ENCODE assay signal across 14 cellular contexts in genomic region chr7:73992104-73992562, GRCh38. TPM values are rescaled to one million over a fixed set of nuclear protein-coding genes. Genes with fewer than 3 reads are reported as not detected.
DNase-seq lines count a peak whose midpoint lies in the region; ATAC-seq and TF ChIP-seq lines count a peak whose summit lies in the region.
"Had no signal": no experiment of that assay in that cellular context is flagged by ENCODE, and none has a peak within 500 bp of the region (broad histone marks: within the 10 kb centered on the region; RNA-seq: fewer than 3 reads in every experiment).

No MANE protein-coding gene starts in this region.

- H3K9me3 Mint-ChIP-seq in GM23338 = peaks cover 24% of the 10 kb centered on the region
- H3K9me3 Mint-ChIP-seq: natural killer cell treated with Interleukin-12 subunit alpha and Interleukin-12 subunit beta and Interleukin-15 and Interleukin-18, amount 100 ng/mL, for 72 hours had no signal

- H3K4me2 ChIP-seq in GM23338 = no peak overlapping the region

- H3K9me2 ChIP-seq in GM23338 (ENCODE audit: insufficient read depth) = no peaks in the 10 kb centered on the region

- H3K27me3 Mint-ChIP-seq in GM23338 (ENCODE audit: insufficient read depth, low read depth, poor library complexity) = peaks cover 8% of the 10 kb centered on the region
- H3K27me3 Mint-ChIP-seq: activated CD4-positive, alpha-beta T cell treated with anti-CD3 and anti-CD28 coated beads for 36 hours had no signal

- H3K4me3 ChIP-seq in adipocyte (ENCODE audit: low read length) (no peak overlapping the region), gastroesophageal sphincter (no peak overlapping the region), prostate gland (no peak overlapping the region), GM23338 (no peak overlapping the region)
- H3K4me3 ChIP-seq: SJSA1 had no signal

- H3K79me2 ChIP-seq in GM23338 (replicated peaks; ENCODE audit: insufficient read depth) = no peaks in the 10 kb centered on the region

- no peak overlapping the region for H3K27ac Mint-ChIP-seq in GM23338
- H3K27ac Mint-ChIP-seq: activated CD4-positive, alpha-beta T cell treated with anti-CD3 and anti-CD28 coated beads for 36 hours; natural killer cell treated with Interleukin-12 subunit alpha and Interleukin-12 subunit beta and Interleukin-15 and Interleukin-18, amount 100 ng/mL, for 72 hours had no signal

- no peaks in the 10 kb centered on the region for H4K20me1 ChIP-seq in GM23338 (replicated peaks; ENCODE audit: insufficient read depth)

- H3K9me3 ChIP-seq in adipocyte (ENCODE audit: control insufficient read depth, low read length) (peaks cover 12% of the 10 kb centered on the region), gastroesophageal sphincter (peaks cover 0 to 9% (median 0%) of the 10 kb centered on the region in 3 donors), prostate gland (no peaks in the 10 kb centered on the region)

- peak; percentile 89 for ATAC-seq in gastroesophageal sphincter
- ATAC-seq in GM23338 = no peak
- no peak for ATAC-seq in HG03097 (IDR thresholded peaks at IDR 0.05; ENCODE audit: low FRiP score, unreplicated experiment)
- ATAC-seq: activated CD4-positive, alpha-beta T cell treated with anti-CD3 and anti-CD28 coated beads for 36 hours; natural killer cell treated with Interleukin-12 subunit alpha and Interleukin-12 subunit beta and Interleukin-15 and Interleukin-18, amount 100 ng/mL, for 72 hours had no signal

- peaks cover 4% of the 10 kb centered on the region; the same call in 2 of the 3 replicates for H3K36me3 Mint-ChIP-seq in GM23338 (ENCODE audit: low read depth)
- H3K36me3 Mint-ChIP-seq: natural killer cell treated with Interleukin-12 subunit alpha and Interleukin-12 subunit beta and Interleukin-15 and Interleukin-18, amount 100 ng/mL, for 72 hours had no signal

- peak; percentile 13 for TF ChIP-seq EP300 in gastroesophageal sphincter (IDR thresholded peaks at IDR 0.05)

- DNase-seq in AG08395 (ENCODE audit: low spot score) = peak; percentile 90
- DNase-seq in adipocyte (ENCODE audit: low read depth) = peak; percentile 80
- peak; percentile 39 for DNase-seq in prostate gland (ENCODE audit: low spot score)
- no peak for DNase-seq in RPMI8226
- DNase-seq in GM23338 (ENCODE audit: low spot score) = no peak
- DNase-seq in HT-29 (ENCODE audit: low spot score) = no peak
- DNase-seq: ACHN; activated CD4-positive, alpha-beta T cell treated with anti-CD3 and anti-CD28 coated beads for 36 hours; activated effector memory CD4-positive, alpha-beta T cell treated with anti-CD3 and anti-CD28 coated beads, Interleukin-2, amount 50 U/mL, for 16 hours; HCEC 1CT had no signal

- peak overlapping the region; percentile 72 for H3K9ac ChIP-seq in adipocyte (ENCODE audit: low read length)

- TF ChIP-seq CTCF in gastroesophageal sphincter (IDR thresholded peaks at IDR 0.05) (no peak), prostate gland (IDR thresholded peaks at IDR 0.05) (no peak), GM23338 (conservative IDR thresholded peaks at IDR 0.05; ENCODE audit: low read depth in 2 of 2) (no peak)

- no peaks in the 10 kb centered on the region for H3F3A ChIP-seq in GM23338 (replicated peaks; ENCODE audit: low read depth)

- H3K4me1 Mint-ChIP-seq in GM23338 = no peaks in the 10 kb centered on the region
- H3K4me1 Mint-ChIP-seq: activated CD4-positive, alpha-beta T cell treated with anti-CD3 and anti-CD28 coated beads for 36 hours had no signal

- H3K4me3 Mint-ChIP-seq in GM23338 = no peak overlapping the region
- H3K4me3 Mint-ChIP-seq: activated CD4-positive, alpha-beta T cell treated with anti-CD3 and anti-CD28 coated beads for 36 hours; natural killer cell treated with Interleukin-12 subunit alpha and Interleukin-12 subunit beta and Interleukin-15 and Interleukin-18, amount 100 ng/mL, for 72 hours had no signal

- H3K27ac ChIP-seq in gastroesophageal sphincter = peak overlapping the region; percentile 40 to 94 (median 85)
- H3K27ac ChIP-seq in prostate gland = peak overlapping the region in 1 of 2 donors; percentile 19
- H3K27ac ChIP-seq in GM23338 (ENCODE audit: low read depth) = no peak overlapping the region
- H3K27ac ChIP-seq: SJSA1 had no signal

- intact Hi-C loops in prostate gland (cut with DNase I) = loop anchor here (5.0 kb wide), 1 partner anchor 95 kb away; no protein-coding TSS in a partner anchor

- no peak overlapping the region for H2AFZ ChIP-seq in GM23338

- H3K27me3 ChIP-seq in adipocyte (replicated peaks; ENCODE audit: control insufficient read depth, insufficient read depth, low read length) = no peaks in the 10 kb centered on the region
- no peaks in the 10 kb centered on the region for H3K27me3 ChIP-seq in gastroesophageal sphincter
- no peaks in the 10 kb centered on the region for H3K27me3 ChIP-seq in prostate gland (replicated peaks; ENCODE audit: insufficient read depth)
- H3K27me3 ChIP-seq in GM23338 (ENCODE audit: insufficient read depth) = no peaks in the 10 kb centered on the region
- H3K27me3 ChIP-seq: SJSA1 had no signal

- H3K4me1 ChIP-seq in adipocyte (ENCODE audit: control insufficient read depth, insufficient read depth, low read length) = peaks cover 27% of the 10 kb centered on the region
- peaks cover 0 to 59% (median 21%) of the 10 kb centered on the region in 3 donors for H3K4me1 ChIP-seq in gastroesophageal sphincter
- H3K4me1 ChIP-seq in prostate gland (replicated peaks) = no peaks in the 10 kb centered on the region
- H3K4me1 ChIP-seq in GM23338 (ENCODE audit: insufficient read depth) = no peaks in the 10 kb centered on the region
- H3K4me1 ChIP-seq: SJSA1 had no signal

- 27% methylated on average over 11 of the region's 18 CpGs; no CpG with 5 or more reads in 1 of the 2 donors for WGBS in gastroesophageal sphincter (ENCODE audit: low coverage in 1 of 2), 2 donors
- WGBS in prostate gland = 17% methylated on average over 18 of the region's 18 CpGs

- TF ChIP-seq POLR2A in gastroesophageal sphincter (IDR thresholded peaks at IDR 0.05) (no peak), prostate gland (IDR thresholded peaks at IDR 0.05) (no peak)

- H3K36me3 ChIP-seq in adipocyte (ENCODE audit: control insufficient read depth, insufficient read depth, low read length, severe bottlenecking) = no peaks in the 10 kb centered on the region
- H3K36me3 ChIP-seq in gastroesophageal sphincter = no peaks in the 10 kb centered on the region
- no peaks in the 10 kb centered on the region for H3K36me3 ChIP-seq in prostate gland
- no peaks in the 10 kb centered on the region for H3K36me3 ChIP-seq in GM23338 (ENCODE audit: insufficient read depth)
- H3K36me3 ChIP-seq: SJSA1 had no signal

TF ChIP-seq in GM23338, 12 proteins besides CTCF, POLR2A, EP300 and RAD21:
- TF ChIP-seq STAT1 (IDR thresholded peaks at IDR 0.05; ENCODE audit: unreplicated experiment) = no peak
- TF ChIP-seq EZH2 (IDR thresholded peaks at IDR 0.05; ENCODE audit: low read depth, unreplicated experiment) = no peak
- TF ChIP-seq JUNB (IDR thresholded peaks at IDR 0.05; ENCODE audit: unreplicated experiment) = no peak
- TF ChIP-seq CREB1 (CRISPR knock-in tag; IDR thresholded peaks at IDR 0.05; ENCODE audit: low read depth) = no peak

RNA-seq across cellular contexts. Expression of gene ELN, which starts 35.8 kb away (rescaled TPM):
- total RNA-seq in gastroesophageal sphincter (100 to 1,000 TPM; 316 to 703 (median 441) TPM), prostate gland (10 to 100 TPM; 34.7 to 93.4 TPM)
- 4.0 and 5.6 TPM in 2 replicates for total RNA-seq in GM23338 (2014; rRNA removed; shearing (Covaris generic))
- polyA plus RNA-seq in GM23338 (2016; fragmentation: Nextera tagmentation; extraction: Ambion mirVana) = 1.1 TPM in 2 replicates
- 0.03 and 0.10 TPM in 2 replicates for total RNA-seq in HT-29 (2014; rRNA removed; shearing (Covaris generic))
- total RNA-seq: activated CD4-positive, alpha-beta T cell treated with anti-CD3 and anti-CD28 coated beads for 36 hours; SJSA1 had no signal

Comparison
In these comparisons a context has a peak if more than half of its experiments do, and no peak if none do; other contexts are left out.
1. DNase-seq: peak in AG08395 (single experiment), adipocyte (single experiment) and prostate gland (single experiment); none in RPMI8226 (single experiment), GM23338 (single experiment) and HT-29 (single experiment).